In genomic region chr6:118652051-118652699, GRCh38 we compare ENCODE assay signal across 8 cellular contexts. TPM values are rescaled to one million over a fixed set of nuclear protein-coding genes. Genes with fewer than 3 reads are reported as not detected.
DNase-seq lines count a peak whose midpoint lies in the region; ATAC-seq and TF ChIP-seq lines count a peak whose summit lies in the region.

No MANE protein-coding gene starts in this region.

- peaks cover 2 to 3% (median 3%) of the 10 kb centered on the region in 3 donors for H3K27me3 Mint-ChIP-seq in CD14-positive monocyte (ENCODE audit: low read depth in 3 of 3)
- H3K27me3 Mint-ChIP-seq in nephron (ENCODE audit: low read depth): no peaks in the 10 kb centered on the region

- DNase-seq in CD14-positive monocyte (ENCODE audit: low spot score) (no peak), NCI-H2107 (lab: John Stamatoyannopoulos, UW) (no peak)

- no peaks in the 10 kb centered on the region for H3K9me3 ChIP-seq in KOPT-K1 (ENCODE audit: insufficient read depth, low read length, poor library complexity, severe bottlenecking)

- H3K27ac ChIP-seq in KOPT-K1 (ENCODE audit: low read depth, low read length, poor library complexity, severe bottlenecking): peak overlapping the region; percentile 89
- peak overlapping the region; percentile 91 for H3K27ac ChIP-seq in cingulate gyrus (ENCODE audit: low read depth, low read length)

- H3K27ac Mint-ChIP-seq in CD14-positive monocyte: peak overlapping the region in 5 of 7 donors; percentile 75 to 95 (median 92)
- H3K27ac Mint-ChIP-seq in nephron: peak overlapping the region; percentile 65 to 90 (median 89)

- peaks cover 20% of the 10 kb centered on the region for H3K4me1 Mint-ChIP-seq in CD14-positive monocyte
- peaks cover 18% of the 10 kb centered on the region for H3K4me1 Mint-ChIP-seq in nephron

- TF ChIP-seq CTCF in CD14-positive monocyte (IDR thresholded peaks at IDR 0.05) (no peak), nephron (IDR thresholded peaks at IDR 0.05; ENCODE audit: unreplicated experiment in 3 of 3) (no peak)

- H3K36me3 Mint-ChIP-seq in CD14-positive monocyte: peaks cover 0 to 2% of the 10 kb centered on the region in 2 donors
- no peaks in the 10 kb centered on the region for H3K36me3 Mint-ChIP-seq in nephron (ENCODE audit: low read depth)

- H3K36me3 ChIP-seq in KOPT-K1 (ENCODE audit: insufficient read depth, low read length): peaks cover 8% of the 10 kb centered on the region; the same call in 1 of the 2 replicates

- H3K9me3 Mint-ChIP-seq in CD14-positive monocyte (peaks cover 0 to 2% (median 0%) of the 10 kb centered on the region in 7 donors), nephron (no peaks in the 10 kb centered on the region)

- ATAC-seq in HG03039 (IDR thresholded peaks at IDR 0.05; ENCODE audit: unreplicated experiment) (no peak), GM18907 (IDR thresholded peaks at IDR 0.05; ENCODE audit: unreplicated experiment) (no peak), GM19397 (IDR thresholded peaks at IDR 0.05; ENCODE audit: unreplicated experiment) (no peak)

- H3K4me3 Mint-ChIP-seq in CD14-positive monocyte (peak overlapping the region; percentile 91 to 94), nephron (peak overlapping the region; percentile 87 to 89 (median 88))

- intact Hi-C loops in CD14-positive monocyte (cut with micrococcal nuclease): loop anchor here (5.0 to 10.0 kb wide), 3 partner anchors 123 to 240 kb away; partner anchors contain the start of gene ASF1A (in 1 of the 2)

RNA-seq across cellular contexts. Expression of gene CEP85L, which starts 0.8 kb away (rescaled TPM):
- 10 to 100 TPM; 19.6 to 38.3 TPM for polyA plus RNA-seq in CD14-positive monocyte
